ENCODE assay signal across 9 cellular contexts in genomic region chr3:11651900-11652299, GRCh38. TPM values are rescaled to one million over a fixed set of nuclear protein-coding genes. Genes with fewer than 3 reads are reported as not detected.
DNase-seq lines count a peak whose midpoint lies in the region; ATAC-seq and TF ChIP-seq lines count a peak whose summit lies in the region.
"Had no signal": no experiment of that assay in that cellular context is flagged by ENCODE, and none has a peak within 500 bp of the region (broad histone marks: within the 10 kb centered on the region; RNA-seq: fewer than 3 reads in every experiment).

No MANE protein-coding gene starts in this region.

- CTCF ChIA-PET in CD4-positive, alpha-beta memory T cell (lab: Charles Lee; ENCODE audit: partially characterized antibody), result interaction anchor here (0.6 to 7.7 kb wide), 28 partner anchors 12 to 1160 kb away, joined by 3 to 109 read pairs (median 3); partner anchors contain the start of gene ATG7

- no peaks in the 10 kb centered on the region for H3F3A ChIP-seq in MM.1S (ENCODE audit: insufficient read depth, low read length)

- H3K4me2 ChIP-seq in MM.1S (ENCODE audit: low read depth, low read length), result no peak overlapping the region

- peaks cover 0 to 2% (median 0%) of the 10 kb centered on the region in 8 donors for H3K9me3 Mint-ChIP-seq in CD4-positive, alpha-beta memory T cell
- H3K9me3 Mint-ChIP-seq in activated T-cell treated with anti-CD3 and anti-CD28 coated beads, Interleukin-2, amount 50 U/mL, for 4 hours, result no peaks in the 10 kb centered on the region
- H3K9me3 Mint-ChIP-seq: dendritic cell treated with granulocyte-macrophage colony-stimulating factor and Interleukin-4, amounts not matched to agents 40 ng/mL and 50 ng/mL, for 4 days had no signal

- peak; percentile 24; the same call in 1 of the 2 replicates for TF ChIP-seq CTCF in MM.1S (IDR thresholded peaks at IDR 0.05; ENCODE audit: low read length)
- TF ChIP-seq CTCF in breast epithelium (IDR thresholded peaks at IDR 0.05), result peak; percentile 28 to 57 (median 52)

- H3K4me1 ChIP-seq in CD4-positive, alpha-beta memory T cell (ENCODE audit: insufficient read depth, low read length), result no peaks in the 10 kb centered on the region
- no peaks in the 10 kb centered on the region for H3K4me1 ChIP-seq in MM.1S (ENCODE audit: low read length)
- no peaks in the 10 kb centered on the region for H3K4me1 ChIP-seq in breast epithelium
- no peaks in the 10 kb centered on the region for H3K4me1 ChIP-seq in effector memory CD4-positive, alpha-beta T cell (ENCODE audit: control insufficient read depth, insufficient read depth, low read length, poor library complexity, severe bottlenecking)

- DNase-seq in CD4-positive, alpha-beta memory T cell, result peak in 4 of 5 donors; percentile 35 to 43 (median 40)
- DNase-seq in MM.1S (peak; percentile 39), breast epithelium (ENCODE audit: low spot score in 2 of 2) (no peak), middle frontal gyrus (ENCODE audit: extremely low spot score, low spot score) (peak; percentile 55)
- DNase-seq in activated T-cell treated with anti-CD3 and anti-CD28 coated beads, Interleukin-2, amount 50 U/mL, for 4 hours, result no peak
- no peak for DNase-seq in effector memory CD4-positive, alpha-beta T cell
- DNase-seq in stimulated activated CD4-positive, alpha-beta T cell treated with anti-CD3 and anti-CD28 coated beads, Interleukin-4, amount 100 ng/mL, for 4 hours, result no peak

- no peaks in the 10 kb centered on the region for H3K9me2 ChIP-seq in MM.1S (replicated peaks; ENCODE audit: insufficient read depth, low read length)

- no peak overlapping the region for H3K27ac ChIP-seq in CD4-positive, alpha-beta memory T cell (ENCODE audit: low read depth, low read length)
- H3K27ac ChIP-seq in MM.1S (ENCODE audit: low read length) (no peak overlapping the region), breast epithelium (no peak overlapping the region)
- no peak overlapping the region for H3K27ac ChIP-seq in effector memory CD4-positive, alpha-beta T cell (ENCODE audit: insufficient read depth, low read length, poor library complexity, severe bottlenecking)

- no peak for TF ChIP-seq POLR2A in breast epithelium (IDR thresholded peaks at IDR 0.05)

- H3K9ac ChIP-seq in MM.1S (ENCODE audit: low read length), result no peak overlapping the region

- intact Hi-C loops in CD4-positive, alpha-beta memory T cell (cut with micrococcal nuclease), result loop anchor here (1.0 to 5.0 kb wide), 6 partner anchors 153 to 895 kb away; no protein-coding TSS in a partner anchor
- intact Hi-C loops in breast epithelium (cut with DNase I; ENCODE audit: low total_unique reads), result no loop called here

- no peak overlapping the region for H3K27ac Mint-ChIP-seq in CD4-positive, alpha-beta memory T cell
- H3K27ac Mint-ChIP-seq: dendritic cell treated with granulocyte-macrophage colony-stimulating factor and Interleukin-4, amounts not matched to agents 40 ng/mL and 50 ng/mL, for 4 days had no signal

- H3K79me2 ChIP-seq in MM.1S (ENCODE audit: low read length), result 0 out of 2 replicates have a peak, but pooled peaks cover 13% of the 10 kb centered on the region

- peaks cover 0 to 5% (median 3%) of the 10 kb centered on the region in 4 donors for H3K4me1 Mint-ChIP-seq in CD4-positive, alpha-beta memory T cell
- peaks cover 2% of the 10 kb centered on the region for H3K4me1 Mint-ChIP-seq in activated T-cell treated with anti-CD3 and anti-CD28 coated beads, Interleukin-2, amount 50 U/mL, for 4 hours (ENCODE audit: low read depth)

- H3K27me3 Mint-ChIP-seq in CD4-positive, alpha-beta memory T cell, result no peaks in the 10 kb centered on the region
- no peaks in the 10 kb centered on the region for H3K27me3 Mint-ChIP-seq in activated T-cell treated with anti-CD3 and anti-CD28 coated beads, Interleukin-2, amount 50 U/mL, for 4 hours (ENCODE audit: low read depth)

- H3K27me3 ChIP-seq in CD4-positive, alpha-beta memory T cell (ENCODE audit: insufficient read depth, low read length), result no peaks in the 10 kb centered on the region
- H3K27me3 ChIP-seq in MM.1S (replicated peaks; ENCODE audit: insufficient read depth, low read length) (no peaks in the 10 kb centered on the region), breast epithelium (no peaks in the 10 kb centered on the region)
- no peaks in the 10 kb centered on the region for H3K27me3 ChIP-seq in effector memory CD4-positive, alpha-beta T cell (replicated peaks; ENCODE audit: control insufficient read depth, insufficient read depth, low read length, poor library complexity, severe bottlenecking)

- H3K36me3 Mint-ChIP-seq in CD4-positive, alpha-beta memory T cell, result no peaks in the 10 kb centered on the region
- H3K36me3 Mint-ChIP-seq in activated T-cell treated with anti-CD3 and anti-CD28 coated beads, Interleukin-2, amount 50 U/mL, for 4 hours (ENCODE audit: insufficient read depth), result no peaks in the 10 kb centered on the region

- POLR2A ChIA-PET in CD4-positive, alpha-beta memory T cell (lab: Charles Lee; ENCODE audit: partially characterized antibody), result interaction anchor here (1.6 kb wide), 1 partner anchor 272 kb away, joined by 7 read pairs; no protein-coding TSS in a partner anchor

- no peaks in the 10 kb centered on the region for H3K9me3 ChIP-seq in CD4-positive, alpha-beta memory T cell (ENCODE audit: control insufficient read depth in 1 of 2, low read length in 2 of 2)
- H3K9me3 ChIP-seq in MM.1S (replicated peaks; ENCODE audit: insufficient read depth, low read length), result no peaks in the 10 kb centered on the region
- H3K9me3 ChIP-seq in breast epithelium, result no peaks in the 10 kb centered on the region
- no peaks in the 10 kb centered on the region for H3K9me3 ChIP-seq in effector memory CD4-positive, alpha-beta T cell (ENCODE audit: control insufficient read depth, low read length)

- no peak overlapping the region for H3K4me3 ChIP-seq in CD4-positive, alpha-beta memory T cell (ENCODE audit: low read length in 2 of 2)
- H3K4me3 ChIP-seq in MM.1S (ENCODE audit: low read length) (no peak overlapping the region), breast epithelium (no peak overlapping the region)
- H3K4me3 ChIP-seq in effector memory CD4-positive, alpha-beta T cell (ENCODE audit: insufficient read depth, low read depth, low read length, poor library complexity, severe bottlenecking), result no peak overlapping the region

- no peaks in the 10 kb centered on the region for H3K36me3 ChIP-seq in CD4-positive, alpha-beta memory T cell (ENCODE audit: insufficient read depth, low read length)
- H3K36me3 ChIP-seq in MM.1S (replicated peaks; ENCODE audit: insufficient read depth, low read length), result no peaks in the 10 kb centered on the region
- no peaks in the 10 kb centered on the region for H3K36me3 ChIP-seq in breast epithelium
- no peaks in the 10 kb centered on the region for H3K36me3 ChIP-seq in effector memory CD4-positive, alpha-beta T cell (ENCODE audit: control insufficient read depth, insufficient read depth, low read length)

- no peak overlapping the region for H3K4me3 Mint-ChIP-seq in CD4-positive, alpha-beta memory T cell
- H3K4me3 Mint-ChIP-seq in activated T-cell treated with anti-CD3 and anti-CD28 coated beads, Interleukin-2, amount 50 U/mL, for 4 hours, result no peak overlapping the region
- H3K4me3 Mint-ChIP-seq: dendritic cell treated with granulocyte-macrophage colony-stimulating factor and Interleukin-4, amounts not matched to agents 40 ng/mL and 50 ng/mL, for 4 days had no signal

- 0 out of 2 replicates have a peak, but pooled peaks cover 3% of the 10 kb centered on the region for H4K20me1 ChIP-seq in MM.1S (ENCODE audit: insufficient read depth, low read length)

- H2AFZ ChIP-seq in MM.1S (ENCODE audit: low read length), result no peak overlapping the region

- no peak for ATAC-seq in activated T-cell treated with anti-CD3 and anti-CD28 coated beads, Interleukin-2, amount 50 U/mL, for 4 hours
- ATAC-seq in HG03175 (IDR thresholded peaks at IDR 0.05; ENCODE audit: unreplicated experiment), result no peak

RNA-seq across cellular contexts. Expression of gene VGLL4, which starts 8.2 kb away (rescaled TPM):
- total RNA-seq in CD4-positive, alpha-beta memory T cell, result 10 to 100 TPM; 29.2 to 30.3 TPM
- polyA plus RNA-seq in CD4-positive, alpha-beta memory T cell, result 10 to 100 TPM; 15.1 to 21.9 TPM
- total RNA-seq in breast epithelium, result 10 to 100 TPM; 48.0 to 90.0 (median 68.5) TPM
- 10 to 100 TPM; 26.0 to 30.0 (median 28.5) TPM for total RNA-seq in activated T-cell treated with anti-CD3 and anti-CD28 coated beads, Interleukin-2, amount 50 U/mL, for 4 hours

Comparison
In these comparisons a context has a peak if more than half of its experiments do, and no peak if none do; other contexts are left out.
1. DNase-seq: peak in CD4-positive, alpha-beta memory T cell (4 of 5), MM.1S (single experiment) and middle frontal gyrus (single experiment); none in breast epithelium (0 of 2), activated T-cell treated with anti-CD3 and anti-CD28 coated beads, Interleukin-2, amount 50 U/mL, for 4 hours (single experiment), effector memory CD4-positive, alpha-beta T cell (0 of 3) and stimulated activated CD4-positive, alpha-beta T cell treated with anti-CD3 and anti-CD28 coated beads, Interleukin-4, amount 100 ng/mL, for 4 hours (0 of 2).